17 cellular contexts compared by ENCODE assay signal in genomic region chr2:64732153-64732552, GRCh38.
DNase-seq lines count a peak whose midpoint lies in the region; ATAC-seq and TF ChIP-seq lines count a peak whose summit lies in the region.
"Had no signal": no experiment of that assay in that cellular context is flagged by ENCODE, and none has a peak within 500 bp of the region (broad histone marks: within the 10 kb centered on the region; RNA-seq: fewer than 3 reads in every experiment).

No MANE protein-coding gene starts in this region.

- no peak for ATAC-seq in CD4-positive, alpha-beta T cell (ENCODE audit: poor library complexity)
- ATAC-seq in Panc1 (no peak), left lung (no peak), HG02938 (IDR thresholded peaks at IDR 0.05; ENCODE audit: unreplicated experiment) (no peak)

- TF ChIP-seq POLR2A in prostate gland (IDR thresholded peaks at IDR 0.05): no peak

- H3K9me3 ChIP-seq in CD4-positive, alpha-beta T cell (ENCODE audit: control insufficient read depth, low read length): no peaks in the 10 kb centered on the region
- H3K9me3 ChIP-seq in Panc1 (ENCODE audit: control insufficient read depth, insufficient read depth, low read depth, low read length) (no peaks in the 10 kb centered on the region), left lung (no peaks in the 10 kb centered on the region), prostate gland (no peaks in the 10 kb centered on the region)
- H3K9me3 ChIP-seq: MG63 had no signal

- POLR2A ChIA-PET in CD4-positive, alpha-beta T cell (lab: Charles Lee): interaction anchor here (1.1 to 7.3 kb wide), 3 partner anchors 18 to 86 kb away, joined by 4 to 98 read pairs (median 42); partner anchors contain the start of gene SERTAD2
- POLR2A ChIA-PET in Panc1 (lab: Charles Lee): no interaction called here

- H3K4me3 Mint-ChIP-seq in CD4-positive, alpha-beta T cell: peak overlapping the region; percentile 88
- no peak overlapping the region for H3K4me3 Mint-ChIP-seq in progenitor cell of endocrine pancreas (ENCODE audit: low read depth)
- H3K4me3 Mint-ChIP-seq in activated T-helper 2 cell treated with anti-CD3 and anti-CD28 coated beads, Interferon-gamma antibody, Interleukin-2, Interleukin-4, amounts not matched to agents 10 μg/mL and 5 μg/mL and 100 μg/mL, durations not matched to agents 14 hours and 24 hours and 36 hours (ENCODE audit: low read depth): no peak overlapping the region
- H3K4me3 Mint-ChIP-seq: neural crest cell had no signal

- H3K4me3 ChIP-seq in Panc1 (ENCODE audit: low read depth in 2 of 2, low read length in 2 of 2): no peak overlapping the region
- no peak overlapping the region for H3K4me3 ChIP-seq in left lung
- no peak overlapping the region for H3K4me3 ChIP-seq in prostate gland
- H3K4me3 ChIP-seq: MG63 had no signal

- H3K27me3 Mint-ChIP-seq in CD4-positive, alpha-beta T cell: no peaks in the 10 kb centered on the region
- no peaks in the 10 kb centered on the region for H3K27me3 Mint-ChIP-seq in progenitor cell of endocrine pancreas
- H3K27me3 Mint-ChIP-seq in activated T-helper 2 cell treated with anti-CD3 and anti-CD28 coated beads, Interferon-gamma antibody, Interleukin-2, Interleukin-4, amounts not matched to agents 10 μg/mL and 5 μg/mL and 100 μg/mL, durations not matched to agents 14 hours and 24 hours and 36 hours (ENCODE audit: low read depth): no peaks in the 10 kb centered on the region
- H3K27me3 Mint-ChIP-seq: activated naive CD4-positive, alpha-beta T cell treated with anti-CD3 and anti-CD28 coated beads, Interleukin-2, amount 10 ng/mL, durations not matched to agents 7 days and 5 days had no signal

- H3K27ac Mint-ChIP-seq in CD4-positive, alpha-beta T cell: peak overlapping the region; percentile 98
- peak overlapping the region; percentile 4 for H3K27ac Mint-ChIP-seq in progenitor cell of endocrine pancreas
- H3K27ac Mint-ChIP-seq in activated T-helper 2 cell treated with anti-CD3 and anti-CD28 coated beads, Interferon-gamma antibody, Interleukin-2, Interleukin-4, amounts not matched to agents 10 μg/mL and 5 μg/mL and 100 μg/mL, durations not matched to agents 14 hours and 24 hours and 36 hours: no peak overlapping the region

- intact Hi-C loops in CD4-positive, alpha-beta T cell (cut with DNase I, micrococcal nuclease): loop anchor here in 1 of 2 experiments (5.0 kb wide), 1 partner anchor 35 kb away; no protein-coding TSS in a partner anchor
- intact Hi-C loops in Panc1 (cut with micrococcal nuclease; ENCODE audit: unreplicated experiment) (no loop called here), left lung (cut with DNase I) (no loop called here), prostate gland (cut with DNase I) (no loop called here)
- intact Hi-C loops in activated T-helper 2 cell treated with anti-CD3 and anti-CD28 coated beads, Interferon-gamma antibody, Interleukin-2, Interleukin-4, amounts not matched to agents 10 μg/mL and 5 μg/mL and 100 μg/mL, durations not matched to agents 14 hours and 24 hours and 36 hours (cut with micrococcal nuclease): loop anchor here (5.0 to 10.0 kb wide), 2 partner anchors 253 to 695 kb away; partner anchors contain the start of gene SLC1A4

- no peaks in the 10 kb centered on the region for H3K9me3 Mint-ChIP-seq in CD4-positive, alpha-beta T cell
- H3K9me3 Mint-ChIP-seq in progenitor cell of endocrine pancreas (ENCODE audit: low read depth): no peaks in the 10 kb centered on the region
- no peaks in the 10 kb centered on the region for H3K9me3 Mint-ChIP-seq in activated T-helper 2 cell treated with anti-CD3 and anti-CD28 coated beads, Interferon-gamma antibody, Interleukin-2, Interleukin-4, amounts not matched to agents 10 μg/mL and 5 μg/mL and 100 μg/mL, durations not matched to agents 14 hours and 24 hours and 36 hours
- H3K9me3 Mint-ChIP-seq: activated naive CD4-positive, alpha-beta T cell treated with anti-CD3 and anti-CD28 coated beads, Interleukin-2, amount 10 ng/mL, durations not matched to agents 7 days and 5 days; neural crest cell had no signal

- peaks cover 9% of the 10 kb centered on the region for H3K36me3 Mint-ChIP-seq in CD4-positive, alpha-beta T cell (ENCODE audit: low read depth)
- H3K36me3 Mint-ChIP-seq in progenitor cell of endocrine pancreas (ENCODE audit: insufficient read depth): no peaks in the 10 kb centered on the region
- peaks cover 49% of the 10 kb centered on the region for H3K36me3 Mint-ChIP-seq in activated T-helper 2 cell treated with anti-CD3 and anti-CD28 coated beads, Interferon-gamma antibody, Interleukin-2, Interleukin-4, amounts not matched to agents 10 μg/mL and 5 μg/mL and 100 μg/mL, durations not matched to agents 14 hours and 24 hours and 36 hours (ENCODE audit: low read depth)

- H3K4me1 Mint-ChIP-seq in CD4-positive, alpha-beta T cell (ENCODE audit: low read depth): peaks cover 57% of the 10 kb centered on the region
- peaks cover 52% of the 10 kb centered on the region for H3K4me1 Mint-ChIP-seq in progenitor cell of endocrine pancreas (ENCODE audit: low read depth)
- peaks cover 67% of the 10 kb centered on the region for H3K4me1 Mint-ChIP-seq in activated T-helper 2 cell treated with anti-CD3 and anti-CD28 coated beads, Interferon-gamma antibody, Interleukin-2, Interleukin-4, amounts not matched to agents 10 μg/mL and 5 μg/mL and 100 μg/mL, durations not matched to agents 14 hours and 24 hours and 36 hours (ENCODE audit: low read depth)

- 59% methylated on average over 5 of the region's 5 CpGs for WGBS in prostate gland

- no peak overlapping the region for H3K27ac ChIP-seq in CD4-positive, alpha-beta T cell (ENCODE audit: low read depth, low read length)
- H3K27ac ChIP-seq in Panc1 (ENCODE audit: low read length): peak overlapping the region; percentile 76
- H3K27ac ChIP-seq in left lung: peak overlapping the region; percentile 87 to 89
- H3K27ac ChIP-seq in prostate gland: no peak overlapping the region

- CTCF ChIA-PET in CD4-positive, alpha-beta T cell (lab: Charles Lee): interaction anchor here (0.5 kb wide), 1 partner anchor 517 kb away, joined by 3 read pairs; no protein-coding TSS in a partner anchor
- CTCF ChIA-PET in Panc1 (lab: Charles Lee): interaction anchor here (0.6 kb wide), 1 partner anchor 18 kb away, joined by 7 read pairs; no protein-coding TSS in a partner anchor

- in situ Hi-C loops in Panc1 (cut with HindIII; ENCODE audit: low pct_unique_long_range_greater_than_20kb, low sequenced_read_pairs): no loop called here

- TF ChIP-seq CTCF in CD4-positive, alpha-beta T cell (IDR thresholded peaks at IDR 0.05): no peak
- TF ChIP-seq CTCF in Panc1 (IDR thresholded peaks at IDR 0.05): no peak
- no peak for TF ChIP-seq CTCF in left lung (IDR thresholded peaks at IDR 0.05)
- TF ChIP-seq CTCF in progenitor cell of endocrine pancreas (IDR thresholded peaks at IDR 0.05; ENCODE audit: unreplicated experiment): no peak
- TF ChIP-seq CTCF in prostate gland (IDR thresholded peaks at IDR 0.05): no peak

- peaks cover 43% of the 10 kb centered on the region for H3K4me1 ChIP-seq in Panc1 (ENCODE audit: control insufficient read depth, insufficient read depth, low read length)
- peaks cover 14 to 37% of the 10 kb centered on the region in 2 donors for H3K4me1 ChIP-seq in left lung
- H3K4me1 ChIP-seq in prostate gland (replicated peaks): no peaks in the 10 kb centered on the region

- no TSS peak for BruUV-seq in Panc1 (replicated peaks; lab: Mats Ljungman, UMichigan)

- H3K27me3 ChIP-seq in CD4-positive, alpha-beta T cell (ENCODE audit: control insufficient read depth, insufficient read depth, low read length): no peaks in the 10 kb centered on the region
- H3K27me3 ChIP-seq in Panc1 (ENCODE audit: control insufficient read depth, insufficient read depth, low read length): no peaks in the 10 kb centered on the region
- H3K27me3 ChIP-seq in left lung: no peaks in the 10 kb centered on the region
- H3K27me3 ChIP-seq in prostate gland (replicated peaks; ENCODE audit: insufficient read depth): no peaks in the 10 kb centered on the region
- H3K27me3 ChIP-seq: MG63 had no signal

- no peak for DNase-seq in CD4-positive, alpha-beta T cell
- DNase-seq in Panc1 (ENCODE audit: low read depth, low spot score) (no peak), left lung (no peak), progenitor cell of endocrine pancreas (ENCODE audit: low spot score, unreplicated experiment) (no peak), HT-29 (ENCODE audit: low spot score) (no peak), prostate gland (ENCODE audit: low spot score) (no peak)
- no peak for DNase-seq in activated T-helper 2 cell treated with anti-CD3 and anti-CD28 coated beads, Interferon-gamma antibody, Interleukin-2, Interleukin-4, amounts not matched to agents 10 μg/mL and 5 μg/mL and 100 μg/mL, durations not matched to agents 14 hours and 24 hours and 36 hours (ENCODE audit: low spot score)
- DNase-seq: activated CD8-positive, alpha-beta memory T cell treated with anti-CD3 and anti-CD28 coated beads, Interleukin-2, amount 50 U/mL, for 4 hours; activated naive CD4-positive, alpha-beta T cell treated with anti-CD3 and anti-CD28 coated beads, Interleukin-2, amount 10 ng/mL, durations not matched to agents 7 days and 5 days; MG63; NCI-H2029; NCI-H526; OCI-M1; retina; stimulated activated CD4-positive, alpha-beta T cell treated with anti-CD3 and anti-CD28 coated beads, Interleukin-1b, Interleukin-23, amount 100 ng/mL, for 48 hours had no signal

- no peaks in the 10 kb centered on the region for H3K36me3 ChIP-seq in Panc1 (ENCODE audit: control insufficient read depth, insufficient read depth, low read length)
- H3K36me3 ChIP-seq in left lung: no peaks in the 10 kb centered on the region
- H3K36me3 ChIP-seq in prostate gland: no peaks in the 10 kb centered on the region

Comparison
In these comparisons a context has a peak if more than half of its experiments do, and no peak if none do; other contexts are left out.
1. H3K27ac ChIP-seq: peak in Panc1 (single experiment) and left lung (2 of 2); none in CD4-positive, alpha-beta T cell (single experiment) and prostate gland (0 of 2).